In genomic region chr20:50509923-50510705, GRCh38 we compare ENCODE assay signal across 8 cellular contexts.
DNase-seq lines count a peak whose midpoint lies in the region; ATAC-seq and TF ChIP-seq lines count a peak whose summit lies in the region.

Gene PTPN1 (plus strand): TSS chr20:50510383. CDS start chr20:50510528, 145 bp downstream.

- H3K4me3 Mint-ChIP-seq in central memory CD8-positive, alpha-beta T cell, result peak within 1 kb of the TSS; percentile 97

- H3K27ac Mint-ChIP-seq in central memory CD8-positive, alpha-beta T cell (ENCODE audit: low read depth), result peak within 1 kb of the TSS; percentile 93

- H3K4me1 Mint-ChIP-seq in central memory CD8-positive, alpha-beta T cell, result peaks cover 46% of the 10 kb centered on the region

- H3K9me3 Mint-ChIP-seq in central memory CD8-positive, alpha-beta T cell, result no peaks in the 10 kb centered on the region

- peak within 1 kb of the TSS; percentile 92 for H3K4me3 ChIP-seq in AG09309 (ENCODE audit: control insufficient read depth, low read depth, low read length)

- no peaks in the 10 kb centered on the region for H3K27me3 Mint-ChIP-seq in central memory CD8-positive, alpha-beta T cell

- no peak for TF ChIP-seq CTCF in AG09309 (IDR thresholded peaks at IDR 0.05; ENCODE audit: control insufficient read depth, insufficient read depth, low read depth, low read length, missing control alignments)

- H3K36me3 Mint-ChIP-seq in central memory CD8-positive, alpha-beta T cell (ENCODE audit: insufficient read depth), result peaks cover 13% of the 10 kb centered on the region

- ATAC-seq in GM19023 (IDR thresholded peaks at IDR 0.05; ENCODE audit: unreplicated experiment) (peak; percentile 92), HG03280 (IDR thresholded peaks at IDR 0.05; ENCODE audit: unreplicated experiment) (peak; percentile 89)
- ATAC-seq in central memory CD8-positive, alpha-beta T cell (replicated peaks; ENCODE audit: extremely low read depth, poor library complexity, severe bottlenecking), result peak; percentile 97

- peak; percentile 95 for DNase-seq in AG09309 (ENCODE audit: low read depth)
- DNase-seq in NCI-H446 (lab: John Stamatoyannopoulos, UW), result peak; percentile 98 to 99
- peak; percentile 96 for DNase-seq in activated CD4-positive, CD25-positive, alpha-beta regulatory T cell treated with anti-CD3 and anti-CD28 coated beads, Interleukin-2, amount 50 U/mL, for 16 hours (ENCODE audit: low read depth, low spot score)
- DNase-seq in central memory CD8-positive, alpha-beta T cell (ENCODE audit: low spot score in 2 of 2), result peak; percentile 99
- peak; percentile 99 for DNase-seq in iris pigment epithelial cell (ENCODE audit: low read depth)
- DNase-seq in stimulated activated CD4-positive, alpha-beta T cell treated with anti-CD3 and anti-CD28 coated beads, Interleukin-12 subunit alpha, Interleukin-12 subunit beta, amount 100 ng/mL, for 4 hours, result peak; percentile 98

Comparison
In these comparisons a context has a peak if more than half of its experiments do, and no peak if none do; other contexts are left out.
1. Peak in every context shown above with its lines: DNase-seq, ATAC-seq and H3K4me3 ChIP-seq.